1 cellular context compared by ENCODE assay signal in genomic region chr17:17972126-17972951, GRCh38.
TF ChIP-seq lines count a peak whose summit lies in the region.

DRC3 (plus strand) TSS chr17:17972862; CDS start chr17:17977599, 4,737 bp downstream.
TOM1L2 (minus strand) TSS chr17:17972400; CDS start chr17:17972313, 87 bp downstream.

TF ChIP-seq in GM12878, 131 proteins besides CTCF, POLR2A, EP300 and RAD21 (continued from another document and continues in another):
- TF ChIP-seq ZBTB4 (CRISPR knock-in tag; IDR thresholded peaks at IDR 0.05) (peak; percentile 96), IKZF1 (conservative IDR thresholded peaks at IDR 0.05) (peak; percentile 41; the same call in 1 of the 2 replicates), HDGF (IDR thresholded peaks at IDR 0.05) (peak; percentile 69), FOS (IDR thresholded peaks at IDR 0.05; ENCODE audit: borderline replicate concordance, extremely low read depth, insufficient read length) (peak; percentile 96), KLF5 (IDR thresholded peaks at IDR 0.05; ENCODE audit: partially characterized antibody) (peak; percentile 98), MXI1 (IDR thresholded peaks at IDR 0.05; ENCODE audit: low read depth, low read length) (peak; percentile 99), NKRF (conservative IDR thresholded peaks at IDR 0.05) (peak; percentile 90), MEF2A (IDR thresholded peaks at IDR 0.05; ENCODE audit: insufficient read depth, low read depth, low read length) (no peak), NFYA (IDR thresholded peaks at IDR 0.05; ENCODE audit: borderline replicate concordance, low read depth, low read length) (peak; percentile 96), NFXL1 (IDR thresholded peaks at IDR 0.05; ENCODE audit: borderline replicate concordance) (no peak), GATAD2B (conservative IDR thresholded peaks at IDR 0.05; ENCODE audit: low read depth) (peak; percentile 74), NR2F1 (conservative IDR thresholded peaks at IDR 0.05) (peak; percentile 88), YY1 (IDR thresholded peaks at IDR 0.05; ENCODE audit: low read depth, low read length) (0 out of 2 replicates have a peak, but pooled peaks have one; percentile 41), TAF1 (IDR thresholded peaks at IDR 0.05; ENCODE audit: borderline replicate concordance, low read depth, low read length) (0 out of 2 replicates have a peak, but pooled peaks have one; percentile 19), RELA (IDR thresholded peaks at IDR 0.05; ENCODE audit: borderline replicate concordance, partially characterized antibody) (no peak), ZBTB11 (CRISPR knock-in tag; IDR thresholded peaks at IDR 0.05) (peak; percentile 79), DPF2 (IDR thresholded peaks at IDR 0.05) (peak; percentile 100), RFX5 (IDR thresholded peaks at IDR 0.05; ENCODE audit: low read depth, low read length) (peak; percentile 88; the same call in 1 of the 2 replicates), FOXM1 (IDR thresholded peaks at IDR 0.05; ENCODE audit: low read depth, low read length) (peak; percentile 78; the same call in 1 of the 2 replicates), RAD51 (IDR thresholded peaks at IDR 0.05) (peak; percentile 100), ZNF207 (IDR thresholded peaks at IDR 0.05; ENCODE audit: borderline replicate concordance) (peak; percentile 84; the same call in 1 of the 2 replicates), POLR2AphosphoS2 (IDR thresholded peaks at IDR 0.05; ENCODE audit: low read depth, low read length) (no peak), SIN3A (IDR thresholded peaks at IDR 0.05; ENCODE audit: low read depth, low read length) (peak; percentile 99), SPI1 (IDR thresholded peaks at IDR 0.05; ENCODE audit: borderline replicate concordance, insufficient read depth, low read depth, low read length) (peak; percentile 67; the same call in 1 of the 2 replicates), ETV6 (conservative IDR thresholded peaks at IDR 0.05 in 1 of 2, IDR thresholded peaks at IDR 0.05 in 1 of 2; ENCODE audit: borderline replicate concordance in 1 of 2, low read depth in 1 of 2) (no peak), POLR2AphosphoS5 (IDR thresholded peaks at IDR 0.05; ENCODE audit: low read length) (peak; percentile 51; the same call in 1 of the 2 replicates), NBN (IDR thresholded peaks at IDR 0.05) (no peak), TBL1XR1 (IDR thresholded peaks at IDR 0.05; ENCODE audit: low read depth, low read length) (peak; percentile 82; the same call in 1 of the 2 replicates), POU2F2 (IDR thresholded peaks at IDR 0.05; ENCODE audit: borderline replicate concordance, low read depth, low read length) (no peak; the same call in 2 of the 3 replicates), MEF2B (IDR thresholded peaks at IDR 0.05; ENCODE audit: partially characterized antibody, poor library complexity, severe bottlenecking) (peak; percentile 81), BCL11A (IDR thresholded peaks at IDR 0.05; ENCODE audit: low read depth, low read length) (no peak), SP1 (IDR thresholded peaks at IDR 0.05; ENCODE audit: low read depth, low read length) (peak; percentile 100), BHLHE40 (IDR thresholded peaks at IDR 0.05; ENCODE audit: borderline replicate concordance in 1 of 2, low read depth in 2 of 2, low read length in 1 of 2) (peak; percentile 84 to 99; a peak in 3 of 4 replicates), CREB1 (IDR thresholded peaks at IDR 0.05; ENCODE audit: low read depth) (peak; percentile 94), SREBF2 (IDR thresholded peaks at IDR 0.05; ENCODE audit: low read length) (no peak), MTA2 (IDR thresholded peaks at IDR 0.05; ENCODE audit: low read depth) (peak; percentile 73), SKIL (IDR thresholded peaks at IDR 0.05; ENCODE audit: low read depth, poor library complexity, severe bottlenecking) (peak; percentile 100), BMI1 (IDR thresholded peaks at IDR 0.05; ENCODE audit: borderline replicate concordance) (peak; percentile 95), CREM (IDR thresholded peaks at IDR 0.05; ENCODE audit: low read depth) (peak; percentile 89)
- TF ChIP-seq, protein P1, sequence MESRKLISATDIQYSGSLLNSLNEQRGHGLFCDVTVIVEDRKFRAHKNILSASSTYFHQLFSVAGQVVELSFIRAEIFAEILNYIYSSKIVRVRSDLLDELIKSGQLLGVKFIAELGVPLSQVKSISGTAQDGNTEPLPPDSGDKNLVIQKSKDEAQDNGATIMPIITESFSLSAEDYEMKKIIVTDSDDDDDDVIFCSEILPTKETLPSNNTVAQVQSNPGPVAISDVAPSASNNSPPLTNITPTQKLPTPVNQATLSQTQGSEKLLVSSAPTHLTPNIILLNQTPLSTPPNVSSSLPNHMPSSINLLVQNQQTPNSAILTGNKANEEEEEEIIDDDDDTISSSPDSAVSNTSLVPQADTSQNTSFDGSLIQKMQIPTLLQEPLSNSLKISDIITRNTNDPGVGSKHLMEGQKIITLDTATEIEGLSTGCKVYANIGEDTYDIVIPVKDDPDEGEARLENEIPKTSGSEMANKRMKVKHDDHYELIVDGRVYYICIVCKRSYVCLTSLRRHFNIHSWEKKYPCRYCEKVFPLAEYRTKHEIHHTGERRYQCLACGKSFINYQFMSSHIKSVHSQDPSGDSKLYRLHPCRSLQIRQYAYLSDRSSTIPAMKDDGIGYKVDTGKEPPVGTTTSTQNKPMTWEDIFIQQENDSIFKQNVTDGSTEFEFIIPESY (IDR thresholded peaks at IDR 0.05): no peak; the same call in 1 of the 2 replicates
- TF ChIP-seq, protein P2, sequence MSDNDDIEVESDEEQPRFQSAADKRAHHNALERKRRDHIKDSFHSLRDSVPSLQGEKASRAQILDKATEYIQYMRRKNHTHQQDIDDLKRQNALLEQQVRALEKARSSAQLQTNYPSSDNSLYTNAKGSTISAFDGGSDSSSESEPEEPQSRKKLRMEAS (IDR thresholded peaks at IDR 0.05; ENCODE audit: low read depth, low read length): peak; percentile 74
- TF ChIP-seq, protein P3, sequence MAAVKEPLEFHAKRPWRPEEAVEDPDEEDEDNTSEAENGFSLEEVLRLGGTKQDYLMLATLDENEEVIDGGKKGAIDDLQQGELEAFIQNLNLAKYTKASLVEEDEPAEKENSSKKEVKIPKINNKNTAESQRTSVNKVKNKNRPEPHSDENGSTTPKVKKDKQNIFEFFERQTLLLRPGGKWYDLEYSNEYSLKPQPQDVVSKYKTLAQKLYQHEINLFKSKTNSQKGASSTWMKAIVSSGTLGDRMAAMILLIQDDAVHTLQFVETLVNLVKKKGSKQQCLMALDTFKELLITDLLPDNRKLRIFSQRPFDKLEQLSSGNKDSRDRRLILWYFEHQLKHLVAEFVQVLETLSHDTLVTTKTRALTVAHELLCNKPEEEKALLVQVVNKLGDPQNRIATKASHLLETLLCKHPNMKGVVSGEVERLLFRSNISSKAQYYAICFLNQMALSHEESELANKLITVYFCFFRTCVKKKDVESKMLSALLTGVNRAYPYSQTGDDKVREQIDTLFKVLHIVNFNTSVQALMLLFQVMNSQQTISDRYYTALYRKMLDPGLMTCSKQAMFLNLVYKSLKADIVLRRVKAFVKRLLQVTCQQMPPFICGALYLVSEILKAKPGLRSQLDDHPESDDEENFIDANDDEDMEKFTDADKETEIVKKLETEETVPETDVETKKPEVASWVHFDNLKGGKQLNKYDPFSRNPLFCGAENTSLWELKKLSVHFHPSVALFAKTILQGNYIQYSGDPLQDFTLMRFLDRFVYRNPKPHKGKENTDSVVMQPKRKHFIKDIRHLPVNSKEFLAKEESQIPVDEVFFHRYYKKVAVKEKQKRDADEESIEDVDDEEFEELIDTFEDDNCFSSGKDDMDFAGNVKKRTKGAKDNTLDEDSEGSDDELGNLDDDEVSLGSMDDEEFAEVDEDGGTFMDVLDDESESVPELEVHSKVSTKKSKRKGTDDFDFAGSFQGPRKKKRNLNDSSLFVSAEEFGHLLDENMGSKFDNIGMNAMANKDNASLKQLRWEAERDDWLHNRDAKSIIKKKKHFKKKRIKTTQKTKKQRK (IDR thresholded peaks at IDR 0.05; ENCODE audit: low read depth, low read length): peak; percentile 100
- TF ChIP-seq, protein P4, sequence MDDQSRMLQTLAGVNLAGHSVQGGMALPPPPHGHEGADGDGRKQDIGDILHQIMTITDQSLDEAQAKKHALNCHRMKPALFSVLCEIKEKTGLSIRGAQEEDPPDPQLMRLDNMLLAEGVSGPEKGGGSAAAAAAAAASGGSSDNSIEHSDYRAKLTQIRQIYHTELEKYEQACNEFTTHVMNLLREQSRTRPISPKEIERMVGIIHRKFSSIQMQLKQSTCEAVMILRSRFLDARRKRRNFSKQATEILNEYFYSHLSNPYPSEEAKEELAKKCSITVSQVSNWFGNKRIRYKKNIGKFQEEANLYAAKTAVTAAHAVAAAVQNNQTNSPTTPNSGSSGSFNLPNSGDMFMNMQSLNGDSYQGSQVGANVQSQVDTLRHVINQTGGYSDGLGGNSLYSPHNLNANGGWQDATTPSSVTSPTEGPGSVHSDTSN (IDR thresholded peaks at IDR 0.05; ENCODE audit: insufficient replicate concordance, low read depth, low read length): peak; percentile 100
- TF ChIP-seq, protein P5, sequence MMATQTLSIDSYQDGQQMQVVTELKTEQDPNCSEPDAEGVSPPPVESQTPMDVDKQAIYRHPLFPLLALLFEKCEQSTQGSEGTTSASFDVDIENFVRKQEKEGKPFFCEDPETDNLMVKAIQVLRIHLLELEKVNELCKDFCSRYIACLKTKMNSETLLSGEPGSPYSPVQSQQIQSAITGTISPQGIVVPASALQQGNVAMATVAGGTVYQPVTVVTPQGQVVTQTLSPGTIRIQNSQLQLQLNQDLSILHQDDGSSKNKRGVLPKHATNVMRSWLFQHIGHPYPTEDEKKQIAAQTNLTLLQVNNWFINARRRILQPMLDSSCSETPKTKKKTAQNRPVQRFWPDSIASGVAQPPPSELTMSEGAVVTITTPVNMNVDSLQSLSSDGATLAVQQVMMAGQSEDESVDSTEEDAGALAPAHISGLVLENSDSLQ (IDR thresholded peaks at IDR 0.05): peak; percentile 100
